ENCODE assay signal across 8 cellular contexts in genomic region chr17:66192378-66192687, GRCh38. TPM values are rescaled to one million over a fixed set of nuclear protein-coding genes. Genes with fewer than 3 reads are reported as not detected.
DNase-seq lines count a peak whose midpoint lies in the region; ATAC-seq, FAIRE-seq and TF ChIP-seq lines count a peak whose summit lies in the region.

No MANE protein-coding gene starts in this region.

- CTCF ChIA-PET in activated naive CD4-positive, alpha-beta T cell treated with anti-CD3 and anti-CD28 coated beads, Interleukin-2, amount 10 ng/mL, durations not matched to agents 7 days and 5 days (lab: Charles Lee), result no interaction called here

- ATAC-seq in HG03469 (IDR thresholded peaks at IDR 0.05; ENCODE audit: unreplicated experiment), result no peak

- TF ChIP-seq CTCF in ascending aorta (IDR thresholded peaks at IDR 0.05) (no peak), lower leg skin (IDR thresholded peaks at IDR 0.05) (no peak), transverse colon (IDR thresholded peaks at IDR 0.05) (no peak)

- H3K4me1 ChIP-seq in ascending aorta (peaks cover 5 to 17% of the 10 kb centered on the region in 2 donors), transverse colon (peaks cover 0 to 24% (median 15%) of the 10 kb centered on the region in 4 donors)

- 2 to 5% methylated on average over 10 of the region's 10 CpGs for WGBS in lower leg skin, 2 donors
- 0 to 2% methylated on average over 2 to 10 of the region's 10 CpGs for WGBS in transverse colon (ENCODE audit: low coverage in 1 of 2), 2 donors

- in situ Hi-C loops in transverse colon (cut with MboI; ENCODE audit: low pct_ligation_motif_present in 1 of 4, low pct_unique_long_range_greater_than_20kb in 1 of 4, low sequenced_read_pairs in 3 of 4), result no loop called here

- H3K27me3 ChIP-seq in ascending aorta (no peaks in the 10 kb centered on the region), transverse colon (no peaks in the 10 kb centered on the region)

- no peak for FAIRE-seq in GM12891 (lab: Jason Lieb, UNC)

- H3K27ac Mint-ChIP-seq in activated naive CD4-positive, alpha-beta T cell treated with anti-CD3 and anti-CD28 coated beads, Interleukin-2, amount 10 ng/mL, durations not matched to agents 7 days and 5 days, result peak overlapping the region; percentile 47

- H3K36me3 Mint-ChIP-seq in activated naive CD4-positive, alpha-beta T cell treated with anti-CD3 and anti-CD28 coated beads, Interleukin-2, amount 10 ng/mL, durations not matched to agents 7 days and 5 days, result no peaks in the 10 kb centered on the region

- TF ChIP-seq POLR2A in lower leg skin (IDR thresholded peaks at IDR 0.05) (no peak), transverse colon (IDR thresholded peaks at IDR 0.05) (no peak), GM12891 (IDR thresholded peaks at IDR 0.05; ENCODE audit: low read depth, low read length) (no peak)

- H3K36me3 ChIP-seq in ascending aorta, result no peaks in the 10 kb centered on the region
- H3K36me3 ChIP-seq in transverse colon, result no peaks in the 10 kb centered on the region

- H3K4me1 Mint-ChIP-seq in activated naive CD4-positive, alpha-beta T cell treated with anti-CD3 and anti-CD28 coated beads, Interleukin-2, amount 10 ng/mL, durations not matched to agents 7 days and 5 days, result peaks cover 19% of the 10 kb centered on the region

- H3K9me3 ChIP-seq in ascending aorta (no peaks in the 10 kb centered on the region), transverse colon (no peaks in the 10 kb centered on the region)

- no peak for DNase-seq in activated naive CD4-positive, alpha-beta T cell treated with anti-CD3 and anti-CD28 coated beads, Interleukin-2, amount 10 ng/mL, durations not matched to agents 7 days and 5 days
- DNase-seq in activated naive CD4-positive, alpha-beta T cell treated with anti-CD3 and anti-CD28 coated beads, Interleukin-2, amount 50 U/mL, for 16 hours, result no peak
- no peak for DNase-seq in ascending aorta (ENCODE audit: low spot score in 2 of 2)
- DNase-seq in lower leg skin (ENCODE audit: low spot score in 2 of 2), result no peak
- DNase-seq in transverse colon, result no peak
- no peak for DNase-seq in amniotic stem cell (lab: John Stamatoyannopoulos, UW)
- DNase-seq in GM12891 (ENCODE audit: insufficient read length, low spot score), result no peak

- no peaks in the 10 kb centered on the region for H3K9me3 Mint-ChIP-seq in activated naive CD4-positive, alpha-beta T cell treated with anti-CD3 and anti-CD28 coated beads, Interleukin-2, amount 10 ng/mL, durations not matched to agents 7 days and 5 days

- H3K4me3 ChIP-seq in ascending aorta, result peak overlapping the region; percentile 73 to 82
- peak overlapping the region; percentile 61 for H3K4me3 ChIP-seq in lower leg skin (ENCODE audit: low read depth, poor library complexity, severe bottlenecking)
- H3K4me3 ChIP-seq in transverse colon, result peak overlapping the region; percentile 68 to 87 (median 74)

- peak overlapping the region; percentile 76 for H3K4me3 Mint-ChIP-seq in activated naive CD4-positive, alpha-beta T cell treated with anti-CD3 and anti-CD28 coated beads, Interleukin-2, amount 10 ng/mL, durations not matched to agents 7 days and 5 days

- intact Hi-C loops in ascending aorta (cut with DNase I) (loop anchor here (5.0 kb wide), 1 partner anchor 110 kb away; the partner anchor contains the start of gene PRKCA), lower leg skin (cut with DNase I; ENCODE audit: low total_unique reads) (no loop called here), transverse colon (cut with DNase I; ENCODE audit: low total_unique reads) (no loop called here)

- TF ChIP-seq EP300 in transverse colon (IDR thresholded peaks at IDR 0.05; ENCODE audit: low read depth), result no peak

- peak overlapping the region; percentile 60 to 75 for H3K27ac ChIP-seq in ascending aorta
- H3K27ac ChIP-seq in transverse colon, result peak overlapping the region; percentile 67 to 83 (median 71)

- H3K27me3 Mint-ChIP-seq in activated naive CD4-positive, alpha-beta T cell treated with anti-CD3 and anti-CD28 coated beads, Interleukin-2, amount 10 ng/mL, durations not matched to agents 7 days and 5 days, result peaks cover 17% of the 10 kb centered on the region

TF ChIP-seq in GM12891, 5 proteins besides CTCF, POLR2A, EP300 and RAD21:
- TF ChIP-seq POLR2AphosphoS5 (IDR thresholded peaks at IDR 0.05; ENCODE audit: low read depth, low read length) (no peak), TAF1 (IDR thresholded peaks at IDR 0.05; ENCODE audit: low read depth, low read length) (no peak), PAX5 (IDR thresholded peaks at IDR 0.05; ENCODE audit: insufficient read depth, low read length, severe bottlenecking) (no peak), POU2F2 (IDR thresholded peaks at IDR 0.05; ENCODE audit: low read depth, low read length) (no peak), SPI1 (IDR thresholded peaks at IDR 0.05; ENCODE audit: low read depth, low read length) (no peak)

RNA-seq across cellular contexts. Expression of gene CEP112, which starts 0.4 kb away (rescaled TPM):
- total RNA-seq in ascending aorta, result 11.4 TPM
- total RNA-seq in lower leg skin, result 1 to 10 TPM; 1.6 to 7.6 (median 3.6) TPM
- total RNA-seq in transverse colon, result 10 to 100 TPM in 2 of 4 donors, 1 to 10 TPM in 2; 1.1 to 12.9 (median 9.1) TPM
- 0.27 TPM for polyA plus RNA-seq in GM12891 (2012; ENCODE audit: low read depth, missing spikeins)

RNA-seq across cellular contexts. Expression of gene APOH, which starts 36.9 kb away (rescaled TPM):
- total RNA-seq in ascending aorta (4.7 TPM), lower leg skin (not detected), transverse colon (under 1 TPM in 1 of 4 donors, not detected in 3; 0.55 TPM)
- polyA plus RNA-seq in GM12891 (2012; ENCODE audit: low read depth, missing spikeins), result not detected
